In the genomic region with DNA sequence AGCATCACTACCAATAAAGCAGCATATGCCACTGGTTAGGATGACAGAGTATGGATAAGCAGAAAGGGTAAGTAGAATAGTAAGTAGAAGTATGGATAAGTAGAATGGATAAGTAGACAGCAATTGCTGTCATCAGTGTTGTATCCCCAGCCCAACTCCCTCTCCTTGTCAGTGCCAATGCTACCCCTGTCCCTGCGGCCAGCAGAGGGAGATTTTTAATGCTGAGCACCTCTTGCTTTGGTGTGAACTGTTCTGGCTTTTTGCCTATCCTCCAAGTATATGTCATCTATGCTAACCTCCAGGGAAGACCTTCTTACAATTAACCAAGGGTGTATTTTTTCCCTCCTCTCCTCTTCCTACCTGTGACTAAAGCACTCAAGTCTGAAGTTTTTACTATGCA, we compare ENCODE assay signal across 8 cellular contexts.
DNase-seq lines count a peak whose midpoint lies in the region; ATAC-seq and TF ChIP-seq lines count a peak whose summit lies in the region.

No MANE protein-coding gene starts in this region.

- TF ChIP-seq CTCF in fibroblast of villous mesenchyme (IDR thresholded peaks at IDR 0.05; ENCODE audit: insufficient read depth, low read depth, low read length) = peak; percentile 53

- intact Hi-C loops in activated naive CD4-positive, alpha-beta T cell treated with anti-CD3 and anti-CD28 coated beads for 36 hours (cut with micrococcal nuclease) = no loop called here

- no peak overlapping the region for H3K4me3 ChIP-seq in fibroblast of villous mesenchyme (ENCODE audit: low read depth, low read length)

- H3K36me3 Mint-ChIP-seq in activated naive CD4-positive, alpha-beta T cell treated with anti-CD3 and anti-CD28 coated beads for 36 hours (ENCODE audit: low read depth) = no peaks in the 10 kb centered on the region
- no peaks in the 10 kb centered on the region for H3K36me3 Mint-ChIP-seq in activated CD4-positive, alpha-beta T cell treated with anti-CD3 and anti-CD28 coated beads, Interleukin-2, amount 10 ng/mL, durations not matched to agents 7 days and 5 days (ENCODE audit: low read depth)

- peak; percentile 76 for ATAC-seq in GM18867 (IDR thresholded peaks at IDR 0.05; ENCODE audit: unreplicated experiment)

- H3K27ac Mint-ChIP-seq in activated naive CD4-positive, alpha-beta T cell treated with anti-CD3 and anti-CD28 coated beads for 36 hours = no peak overlapping the region
- H3K27ac Mint-ChIP-seq in activated CD4-positive, alpha-beta T cell treated with anti-CD3 and anti-CD28 coated beads, Interleukin-2, amount 10 ng/mL, durations not matched to agents 7 days and 5 days = no peak overlapping the region

- peaks cover 4% of the 10 kb centered on the region for H3K9me3 Mint-ChIP-seq in activated naive CD4-positive, alpha-beta T cell treated with anti-CD3 and anti-CD28 coated beads for 36 hours
- no peaks in the 10 kb centered on the region for H3K9me3 Mint-ChIP-seq in activated CD4-positive, alpha-beta T cell treated with anti-CD3 and anti-CD28 coated beads, Interleukin-2, amount 10 ng/mL, durations not matched to agents 7 days and 5 days

- CTCF ChIA-PET in activated naive CD4-positive, alpha-beta T cell treated with anti-CD3 and anti-CD28 coated beads for 36 hours (lab: Charles Lee) = no interaction called here
- CTCF ChIA-PET in activated CD4-positive, alpha-beta T cell treated with anti-CD3 and anti-CD28 coated beads, Interleukin-2, amount 10 ng/mL, durations not matched to agents 7 days and 5 days (lab: Charles Lee) = no interaction called here

- H3K27me3 Mint-ChIP-seq in activated naive CD4-positive, alpha-beta T cell treated with anti-CD3 and anti-CD28 coated beads for 36 hours (ENCODE audit: low read depth) = no peaks in the 10 kb centered on the region
- H3K27me3 Mint-ChIP-seq in activated CD4-positive, alpha-beta T cell treated with anti-CD3 and anti-CD28 coated beads, Interleukin-2, amount 10 ng/mL, durations not matched to agents 7 days and 5 days = no peaks in the 10 kb centered on the region

- H3K4me1 Mint-ChIP-seq in activated naive CD4-positive, alpha-beta T cell treated with anti-CD3 and anti-CD28 coated beads for 36 hours (ENCODE audit: low read depth) = no peaks in the 10 kb centered on the region
- H3K4me1 Mint-ChIP-seq in activated CD4-positive, alpha-beta T cell treated with anti-CD3 and anti-CD28 coated beads, Interleukin-2, amount 10 ng/mL, durations not matched to agents 7 days and 5 days = no peaks in the 10 kb centered on the region

- DNase-seq in A172 (ENCODE audit: low spot score) (peak; percentile 65), NCI-H69 (lab: John Stamatoyannopoulos, UW) (peak; percentile 12), fibroblast of villous mesenchyme (ENCODE audit: low read depth) (peak; percentile 19), NCI-H1048 (lab: John Stamatoyannopoulos, UW) (no peak), GM19240 (ENCODE audit: insufficient read length, low spot score) (no peak)
- DNase-seq in activated naive CD4-positive, alpha-beta T cell treated with anti-CD3 and anti-CD28 coated beads for 36 hours = no peak
- no peak for DNase-seq in activated CD4-positive, alpha-beta T cell treated with anti-CD3 and anti-CD28 coated beads, Interleukin-2, amount 10 ng/mL, durations not matched to agents 7 days and 5 days

- no peak overlapping the region for H3K4me3 Mint-ChIP-seq in activated naive CD4-positive, alpha-beta T cell treated with anti-CD3 and anti-CD28 coated beads for 36 hours
- H3K4me3 Mint-ChIP-seq in activated CD4-positive, alpha-beta T cell treated with anti-CD3 and anti-CD28 coated beads, Interleukin-2, amount 10 ng/mL, durations not matched to agents 7 days and 5 days = no peak overlapping the region

- POLR2A ChIA-PET in activated CD4-positive, alpha-beta T cell treated with anti-CD3 and anti-CD28 coated beads, Interleukin-2, amount 10 ng/mL, durations not matched to agents 7 days and 5 days (lab: Charles Lee) = no interaction called here

Comparison
In these comparisons a context has a peak if more than half of its experiments do, and no peak if none do; other contexts are left out.
1. DNase-seq: peak in A172 (single experiment), NCI-H69 (single experiment) and fibroblast of villous mesenchyme (single experiment); none in NCI-H1048 (single experiment), activated naive CD4-positive, alpha-beta T cell treated with anti-CD3 and anti-CD28 coated beads for 36 hours (single experiment), activated CD4-positive, alpha-beta T cell treated with anti-CD3 and anti-CD28 coated beads, Interleukin-2, amount 10 ng/mL, durations not matched to agents 7 days and 5 days (single experiment) and GM19240 (single experiment).